1 cellular context compared by ENCODE assay signal in the genomic region with DNA sequence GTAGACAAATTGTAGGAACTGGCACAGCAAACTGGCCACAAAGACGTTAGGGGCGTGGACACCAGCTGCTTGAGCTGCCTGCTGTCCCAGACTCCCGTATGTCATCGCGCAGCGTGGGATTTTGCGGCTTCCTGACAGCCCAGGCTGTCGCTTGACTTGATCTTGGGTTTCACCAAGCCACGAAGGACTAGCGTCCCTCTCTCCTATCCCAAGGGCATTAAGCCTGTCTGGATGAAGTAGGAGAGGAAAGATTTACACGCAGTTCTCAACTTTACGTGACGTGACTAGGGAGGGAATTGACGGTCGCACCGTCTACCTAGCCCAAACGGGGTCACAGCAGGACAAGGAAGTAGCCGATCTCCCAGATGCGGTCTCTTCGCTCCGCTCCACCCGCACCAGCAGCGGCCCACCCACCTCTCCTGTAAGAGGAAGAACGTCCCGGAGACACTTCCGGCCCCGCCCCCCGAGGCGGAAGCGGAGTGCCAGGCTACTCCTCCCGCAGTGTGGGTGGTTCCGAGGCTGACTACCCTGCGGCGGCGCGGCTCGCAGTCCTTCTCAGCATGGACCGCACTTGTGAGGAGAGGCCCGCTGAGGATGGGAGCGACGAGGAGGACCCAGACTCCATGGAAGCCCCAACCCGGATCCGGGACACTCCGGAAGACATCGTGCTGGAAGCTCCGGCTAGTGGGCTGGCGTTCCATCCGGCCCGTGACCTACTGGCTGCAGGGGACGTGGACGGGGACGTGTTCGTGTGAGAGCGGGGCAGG.
TF ChIP-seq lines count a peak whose summit lies in the region.

A gene with protein sequence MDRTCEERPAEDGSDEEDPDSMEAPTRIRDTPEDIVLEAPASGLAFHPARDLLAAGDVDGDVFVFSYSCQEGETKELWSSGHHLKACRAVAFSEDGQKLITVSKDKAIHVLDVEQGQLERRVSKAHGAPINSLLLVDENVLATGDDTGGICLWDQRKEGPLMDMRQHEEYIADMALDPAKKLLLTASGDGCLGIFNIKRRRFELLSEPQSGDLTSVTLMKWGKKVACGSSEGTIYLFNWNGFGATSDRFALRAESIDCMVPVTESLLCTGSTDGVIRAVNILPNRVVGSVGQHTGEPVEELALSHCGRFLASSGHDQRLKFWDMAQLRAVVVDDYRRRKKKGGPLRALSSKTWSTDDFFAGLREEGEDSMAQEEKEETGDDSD (plus strand): TSS at position 552 of the 767 bp plus-strand sequence. CDS start 9 bp downstream, at position 561.

TF ChIP-seq in K562, 482 proteins besides CTCF, POLR2A, EP300 and RAD21 (continued from another document and continues in another):
- TF ChIP-seq SP1 (CRISPR knock-in tag; IDR thresholded peaks at IDR 0.05) (peak; percentile 95), BRCA1 (IDR thresholded peaks at IDR 0.05) (no peak), BRCA1 (CRISPR knock-in tag; IDR thresholded peaks at IDR 0.05) (no peak), HMG20A (CRISPR knock-in tag; conservative IDR thresholded peaks at IDR 0.05) (no peak), ESRRA (IDR thresholded peaks at IDR 0.05; ENCODE audit: borderline replicate concordance, low read depth) (peak; percentile 73; the same call in 1 of the 2 replicates), HDAC6 (IDR thresholded peaks at IDR 0.05; ENCODE audit: low read depth, low read length) (no peak), ZBTB8A (IDR thresholded peaks at IDR 0.05; ENCODE audit: partially characterized antibody) (no peak), RBM34 (IDR thresholded peaks at IDR 0.05; ENCODE audit: borderline replicate concordance, insufficient read depth, low read length) (no peak), HMGN3 (IDR thresholded peaks at IDR 0.05; ENCODE audit: borderline replicate concordance, extremely low read depth, insufficient read length, low read depth, low read length) (peak; percentile 76), WHSC1 (IDR thresholded peaks at IDR 0.05; ENCODE audit: low read length) (no peak), SAP30 (IDR thresholded peaks at IDR 0.05; ENCODE audit: borderline replicate concordance, insufficient read depth, low read depth, low read length, poor library complexity, severe bottlenecking) (peak; percentile 85), TEAD1 (CRISPR knock-in tag; IDR thresholded peaks at IDR 0.05) (no peak; a peak in 1 of 4 replicates), TBL1XR1 (IDR thresholded peaks at IDR 0.05; ENCODE audit: low read length in 2 of 2) (no peak), HLTF (IDR thresholded peaks at IDR 0.05) (no peak), DMBX1 (CRISPR knock-in tag; IDR thresholded peaks at IDR 0.05; ENCODE audit: borderline replicate concordance) (no peak; the same call in 1 of the 2 replicates), TFAM (CRISPR knock-in tag; conservative IDR thresholded peaks at IDR 0.05) (no peak), ESRRB (CRISPR knock-in tag; IDR thresholded peaks at IDR 0.05; ENCODE audit: borderline replicate concordance) (no peak), NFATC3 (IDR thresholded peaks at IDR 0.05) (no peak), SRF (CRISPR knock-in tag; IDR thresholded peaks at IDR 0.05) (peak in 1 of 2 experiments; percentile 78; a peak in 2 of 4 replicates), SMARCA4 (IDR thresholded peaks at IDR 0.05) (peak; percentile 37; the same call in 1 of the 2 replicates), CHCHD3 (CRISPR knock-in tag; IDR thresholded peaks at IDR 0.05) (no peak), ELF4 (CRISPR knock-in tag; IDR thresholded peaks at IDR 0.05) (peak; percentile 78; the same call in 1 of the 2 replicates), NFYB (IDR thresholded peaks at IDR 0.05; ENCODE audit: extremely low read depth, insufficient read length) (no peak), EGR1 (conservative IDR thresholded peaks at IDR 0.05) (peak; percentile 87), ZNF551 (CRISPR knock-in tag; IDR thresholded peaks at IDR 0.05) (no peak)
- TF ChIP-seq, protein P1, sequence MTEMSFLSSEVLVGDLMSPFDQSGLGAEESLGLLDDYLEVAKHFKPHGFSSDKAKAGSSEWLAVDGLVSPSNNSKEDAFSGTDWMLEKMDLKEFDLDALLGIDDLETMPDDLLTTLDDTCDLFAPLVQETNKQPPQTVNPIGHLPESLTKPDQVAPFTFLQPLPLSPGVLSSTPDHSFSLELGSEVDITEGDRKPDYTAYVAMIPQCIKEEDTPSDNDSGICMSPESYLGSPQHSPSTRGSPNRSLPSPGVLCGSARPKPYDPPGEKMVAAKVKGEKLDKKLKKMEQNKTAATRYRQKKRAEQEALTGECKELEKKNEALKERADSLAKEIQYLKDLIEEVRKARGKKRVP (CRISPR knock-in tag; IDR thresholded peaks at IDR 0.05): 0 out of 2 replicates have a peak, but pooled peaks have one; percentile 8
- TF ChIP-seq, protein P2, sequence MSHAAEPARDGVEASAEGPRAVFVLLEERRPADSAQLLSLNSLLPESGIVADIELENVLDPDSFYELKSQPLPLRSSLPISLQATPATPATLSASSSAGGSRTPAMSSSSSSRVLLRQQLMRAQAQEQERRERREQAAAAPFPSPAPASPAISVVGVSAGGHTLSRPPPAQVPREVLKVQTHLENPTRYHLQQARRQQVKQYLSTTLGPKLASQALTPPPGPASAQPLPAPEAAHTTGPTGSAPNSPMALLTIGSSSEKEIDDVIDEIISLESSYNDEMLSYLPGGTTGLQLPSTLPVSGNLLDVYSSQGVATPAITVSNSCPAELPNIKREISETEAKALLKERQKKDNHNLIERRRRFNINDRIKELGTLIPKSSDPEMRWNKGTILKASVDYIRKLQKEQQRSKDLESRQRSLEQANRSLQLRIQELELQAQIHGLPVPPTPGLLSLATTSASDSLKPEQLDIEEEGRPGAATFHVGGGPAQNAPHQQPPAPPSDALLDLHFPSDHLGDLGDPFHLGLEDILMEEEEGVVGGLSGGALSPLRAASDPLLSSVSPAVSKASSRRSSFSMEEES (CRISPR knock-in tag; IDR thresholded peaks at IDR 0.05): no peak
- TF ChIP-seq, protein P3, sequence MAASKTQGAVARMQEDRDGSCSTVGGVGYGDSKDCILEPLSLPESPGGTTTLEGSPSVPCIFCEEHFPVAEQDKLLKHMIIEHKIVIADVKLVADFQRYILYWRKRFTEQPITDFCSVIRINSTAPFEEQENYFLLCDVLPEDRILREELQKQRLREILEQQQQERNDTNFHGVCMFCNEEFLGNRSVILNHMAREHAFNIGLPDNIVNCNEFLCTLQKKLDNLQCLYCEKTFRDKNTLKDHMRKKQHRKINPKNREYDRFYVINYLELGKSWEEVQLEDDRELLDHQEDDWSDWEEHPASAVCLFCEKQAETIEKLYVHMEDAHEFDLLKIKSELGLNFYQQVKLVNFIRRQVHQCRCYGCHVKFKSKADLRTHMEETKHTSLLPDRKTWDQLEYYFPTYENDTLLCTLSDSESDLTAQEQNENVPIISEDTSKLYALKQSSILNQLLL (CRISPR knock-in tag; IDR thresholded peaks at IDR 0.05; ENCODE audit: borderline replicate concordance): no peak
- TF ChIP-seq, protein P4, sequence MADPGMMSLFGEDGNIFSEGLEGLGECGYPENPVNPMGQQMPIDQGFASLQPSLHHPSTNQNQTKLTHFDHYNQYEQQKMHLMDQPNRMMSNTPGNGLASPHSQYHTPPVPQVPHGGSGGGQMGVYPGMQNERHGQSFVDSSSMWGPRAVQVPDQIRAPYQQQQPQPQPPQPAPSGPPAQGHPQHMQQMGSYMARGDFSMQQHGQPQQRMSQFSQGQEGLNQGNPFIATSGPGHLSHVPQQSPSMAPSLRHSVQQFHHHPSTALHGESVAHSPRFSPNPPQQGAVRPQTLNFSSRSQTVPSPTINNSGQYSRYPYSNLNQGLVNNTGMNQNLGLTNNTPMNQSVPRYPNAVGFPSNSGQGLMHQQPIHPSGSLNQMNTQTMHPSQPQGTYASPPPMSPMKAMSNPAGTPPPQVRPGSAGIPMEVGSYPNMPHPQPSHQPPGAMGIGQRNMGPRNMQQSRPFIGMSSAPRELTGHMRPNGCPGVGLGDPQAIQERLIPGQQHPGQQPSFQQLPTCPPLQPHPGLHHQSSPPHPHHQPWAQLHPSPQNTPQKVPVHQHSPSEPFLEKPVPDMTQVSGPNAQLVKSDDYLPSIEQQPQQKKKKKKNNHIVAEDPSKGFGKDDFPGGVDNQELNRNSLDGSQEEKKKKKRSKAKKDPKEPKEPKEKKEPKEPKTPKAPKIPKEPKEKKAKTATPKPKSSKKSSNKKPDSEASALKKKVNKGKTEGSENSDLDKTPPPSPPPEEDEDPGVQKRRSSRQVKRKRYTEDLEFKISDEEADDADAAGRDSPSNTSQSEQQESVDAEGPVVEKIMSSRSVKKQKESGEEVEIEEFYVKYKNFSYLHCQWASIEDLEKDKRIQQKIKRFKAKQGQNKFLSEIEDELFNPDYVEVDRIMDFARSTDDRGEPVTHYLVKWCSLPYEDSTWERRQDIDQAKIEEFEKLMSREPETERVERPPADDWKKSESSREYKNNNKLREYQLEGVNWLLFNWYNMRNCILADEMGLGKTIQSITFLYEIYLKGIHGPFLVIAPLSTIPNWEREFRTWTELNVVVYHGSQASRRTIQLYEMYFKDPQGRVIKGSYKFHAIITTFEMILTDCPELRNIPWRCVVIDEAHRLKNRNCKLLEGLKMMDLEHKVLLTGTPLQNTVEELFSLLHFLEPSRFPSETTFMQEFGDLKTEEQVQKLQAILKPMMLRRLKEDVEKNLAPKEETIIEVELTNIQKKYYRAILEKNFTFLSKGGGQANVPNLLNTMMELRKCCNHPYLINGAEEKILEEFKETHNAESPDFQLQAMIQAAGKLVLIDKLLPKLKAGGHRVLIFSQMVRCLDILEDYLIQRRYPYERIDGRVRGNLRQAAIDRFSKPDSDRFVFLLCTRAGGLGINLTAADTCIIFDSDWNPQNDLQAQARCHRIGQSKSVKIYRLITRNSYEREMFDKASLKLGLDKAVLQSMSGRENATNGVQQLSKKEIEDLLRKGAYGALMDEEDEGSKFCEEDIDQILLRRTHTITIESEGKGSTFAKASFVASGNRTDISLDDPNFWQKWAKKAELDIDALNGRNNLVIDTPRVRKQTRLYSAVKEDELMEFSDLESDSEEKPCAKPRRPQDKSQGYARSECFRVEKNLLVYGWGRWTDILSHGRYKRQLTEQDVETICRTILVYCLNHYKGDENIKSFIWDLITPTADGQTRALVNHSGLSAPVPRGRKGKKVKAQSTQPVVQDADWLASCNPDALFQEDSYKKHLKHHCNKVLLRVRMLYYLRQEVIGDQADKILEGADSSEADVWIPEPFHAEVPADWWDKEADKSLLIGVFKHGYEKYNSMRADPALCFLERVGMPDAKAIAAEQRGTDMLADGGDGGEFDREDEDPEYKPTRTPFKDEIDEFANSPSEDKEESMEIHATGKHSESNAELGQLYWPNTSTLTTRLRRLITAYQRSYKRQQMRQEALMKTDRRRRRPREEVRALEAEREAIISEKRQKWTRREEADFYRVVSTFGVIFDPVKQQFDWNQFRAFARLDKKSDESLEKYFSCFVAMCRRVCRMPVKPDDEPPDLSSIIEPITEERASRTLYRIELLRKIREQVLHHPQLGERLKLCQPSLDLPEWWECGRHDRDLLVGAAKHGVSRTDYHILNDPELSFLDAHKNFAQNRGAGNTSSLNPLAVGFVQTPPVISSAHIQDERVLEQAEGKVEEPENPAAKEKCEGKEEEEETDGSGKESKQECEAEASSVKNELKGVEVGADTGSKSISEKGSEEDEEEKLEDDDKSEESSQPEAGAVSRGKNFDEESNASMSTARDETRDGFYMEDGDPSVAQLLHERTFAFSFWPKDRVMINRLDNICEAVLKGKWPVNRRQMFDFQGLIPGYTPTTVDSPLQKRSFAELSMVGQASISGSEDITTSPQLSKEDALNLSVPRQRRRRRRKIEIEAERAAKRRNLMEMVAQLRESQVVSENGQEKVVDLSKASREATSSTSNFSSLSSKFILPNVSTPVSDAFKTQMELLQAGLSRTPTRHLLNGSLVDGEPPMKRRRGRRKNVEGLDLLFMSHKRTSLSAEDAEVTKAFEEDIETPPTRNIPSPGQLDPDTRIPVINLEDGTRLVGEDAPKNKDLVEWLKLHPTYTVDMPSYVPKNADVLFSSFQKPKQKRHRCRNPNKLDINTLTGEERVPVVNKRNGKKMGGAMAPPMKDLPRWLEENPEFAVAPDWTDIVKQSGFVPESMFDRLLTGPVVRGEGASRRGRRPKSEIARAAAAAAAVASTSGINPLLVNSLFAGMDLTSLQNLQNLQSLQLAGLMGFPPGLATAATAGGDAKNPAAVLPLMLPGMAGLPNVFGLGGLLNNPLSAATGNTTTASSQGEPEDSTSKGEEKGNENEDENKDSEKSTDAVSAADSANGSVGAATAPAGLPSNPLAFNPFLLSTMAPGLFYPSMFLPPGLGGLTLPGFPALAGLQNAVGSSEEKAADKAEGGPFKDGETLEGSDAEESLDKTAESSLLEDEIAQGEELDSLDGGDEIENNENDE (IDR thresholded peaks at IDR 0.05; ENCODE audit: low read depth, low read length): no peak
- TF ChIP-seq, protein P5, sequence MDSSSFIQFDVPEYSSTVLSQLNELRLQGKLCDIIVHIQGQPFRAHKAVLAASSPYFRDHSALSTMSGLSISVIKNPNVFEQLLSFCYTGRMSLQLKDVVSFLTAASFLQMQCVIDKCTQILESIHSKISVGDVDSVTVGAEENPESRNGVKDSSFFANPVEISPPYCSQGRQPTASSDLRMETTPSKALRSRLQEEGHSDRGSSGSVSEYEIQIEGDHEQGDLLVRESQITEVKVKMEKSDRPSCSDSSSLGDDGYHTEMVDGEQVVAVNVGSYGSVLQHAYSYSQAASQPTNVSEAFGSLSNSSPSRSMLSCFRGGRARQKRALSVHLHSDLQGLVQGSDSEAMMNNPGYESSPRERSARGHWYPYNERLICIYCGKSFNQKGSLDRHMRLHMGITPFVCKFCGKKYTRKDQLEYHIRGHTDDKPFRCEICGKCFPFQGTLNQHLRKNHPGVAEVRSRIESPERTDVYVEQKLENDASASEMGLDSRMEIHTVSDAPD (CRISPR knock-in tag; IDR thresholded peaks at IDR 0.05): no peak
- TF ChIP-seq, protein P6, sequence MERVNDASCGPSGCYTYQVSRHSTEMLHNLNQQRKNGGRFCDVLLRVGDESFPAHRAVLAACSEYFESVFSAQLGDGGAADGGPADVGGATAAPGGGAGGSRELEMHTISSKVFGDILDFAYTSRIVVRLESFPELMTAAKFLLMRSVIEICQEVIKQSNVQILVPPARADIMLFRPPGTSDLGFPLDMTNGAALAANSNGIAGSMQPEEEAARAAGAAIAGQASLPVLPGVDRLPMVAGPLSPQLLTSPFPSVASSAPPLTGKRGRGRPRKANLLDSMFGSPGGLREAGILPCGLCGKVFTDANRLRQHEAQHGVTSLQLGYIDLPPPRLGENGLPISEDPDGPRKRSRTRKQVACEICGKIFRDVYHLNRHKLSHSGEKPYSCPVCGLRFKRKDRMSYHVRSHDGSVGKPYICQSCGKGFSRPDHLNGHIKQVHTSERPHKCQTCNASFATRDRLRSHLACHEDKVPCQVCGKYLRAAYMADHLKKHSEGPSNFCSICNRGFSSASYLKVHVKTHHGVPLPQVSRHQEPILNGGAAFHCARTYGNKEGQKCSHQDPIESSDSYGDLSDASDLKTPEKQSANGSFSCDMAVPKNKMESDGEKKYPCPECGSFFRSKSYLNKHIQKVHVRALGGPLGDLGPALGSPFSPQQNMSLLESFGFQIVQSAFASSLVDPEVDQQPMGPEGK (CRISPR knock-in tag; IDR thresholded peaks at IDR 0.05; ENCODE audit: borderline replicate concordance): no peak
